7 cellular contexts compared by ENCODE assay signal in the genomic region with DNA sequence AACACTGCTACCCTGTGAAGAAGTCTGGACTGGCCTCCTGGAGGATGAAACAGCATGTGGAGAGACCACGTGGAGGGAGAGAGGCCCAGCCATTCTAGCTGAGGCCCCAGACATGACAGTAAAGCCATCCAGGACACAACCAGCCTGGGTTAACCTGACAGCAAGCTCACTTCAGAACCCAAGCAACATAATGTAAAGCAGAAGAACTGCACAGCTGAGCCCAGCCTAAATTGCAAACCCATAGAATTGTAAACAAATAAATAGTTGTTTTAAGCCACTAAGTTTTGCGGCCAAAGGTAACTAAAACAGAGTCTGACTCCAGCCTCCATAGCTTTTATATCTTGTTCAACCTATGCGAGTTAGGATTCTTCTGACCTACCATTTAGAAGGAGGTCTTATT.
"Had no signal": no experiment of that assay in that cellular context is flagged by ENCODE, and none has a peak within 500 bp of the region (broad histone marks: within the 10 kb centered on the region; RNA-seq: fewer than 3 reads in every experiment).

No MANE protein-coding gene starts in this region.

- H3K27ac ChIP-seq: HL-60 had no signal

- FAIRE-seq: HTR-8/SVneo, K562 had no signal

- H3K27ac Mint-ChIP-seq: IgD-negative memory B cell had no signal

- H3K4me3 Mint-ChIP-seq: IgD-negative memory B cell had no signal

- DNase-seq: IMR-90, KBM-7, KG1 had no signal

- H3K27me3 Mint-ChIP-seq: IgD-negative memory B cell had no signal

- ATAC-seq: K562 had no signal

- H3K4me3 ChIP-seq: K562 had no signal
